16 cellular contexts compared by ENCODE assay signal in genomic region chr7:35755711-35756110, GRCh38.
"Had no signal": no experiment of that assay in that cellular context is flagged by ENCODE, and none has a peak within 500 bp of the region (broad histone marks: within the 10 kb centered on the region; RNA-seq: fewer than 3 reads in every experiment).

No MANE protein-coding gene starts in this region.

- DNase-seq: activated CD4-positive, alpha-beta T cell treated with anti-CD3 and anti-CD28 coated beads, Interleukin-2, amount 50 U/mL, for 48 hours; activated CD8-positive, alpha-beta memory T cell treated with anti-CD3 and anti-CD28 coated beads, Interleukin-2, amount 10 ng/mL, durations not matched to agents 7 days and 5 days; activated effector memory CD4-positive, alpha-beta T cell treated with anti-CD3 and anti-CD28 coated beads, Interleukin-2, amount 50 U/mL, for 16 hours; activated T-cell treated with anti-CD3 and anti-CD28 coated beads, Interleukin-2, amount 50 U/mL, for 4 hours; anterior cingulate cortex; cortex of kidney; effector memory CD4-positive, alpha-beta T cell; immature natural killer cell; stimulated activated CD4-positive, alpha-beta T cell treated with anti-CD3 and anti-CD28 coated beads, Interleukin-4, amount 100 ng/mL, for 4 hours; stomach; SW 1271; thyroid gland; uterus had no signal

- H3K36me3 ChIP-seq: breast epithelium, stomach, thyroid gland, uterus had no signal

- ATAC-seq: activated CD4-positive, CD25-positive, alpha-beta regulatory T cell treated with anti-CD3 and anti-CD28 coated beads, Interleukin-2, amount 50 U/mL, for 24 hours; activated CD8-positive, alpha-beta memory T cell treated with anti-CD3 and anti-CD28 coated beads, Interleukin-2, amount 10 ng/mL, durations not matched to agents 7 days and 5 days; activated naive CD4-positive, alpha-beta T cell treated with anti-CD3 and anti-CD28 coated beads, Interleukin-2, amount 50 U/mL, for 72 hours; activated T-cell treated with anti-CD3 and anti-CD28 coated beads, Interleukin-2, amount 50 U/mL, for 4 hours had no signal

- H3K9me3 ChIP-seq: breast epithelium, stomach, thyroid gland, uterus had no signal

- H3K4me1 ChIP-seq: breast epithelium, thyroid gland had no signal

- H3K27ac ChIP-seq: breast epithelium, stomach, thyroid gland had no signal

- H3K27me3 ChIP-seq: breast epithelium, stomach, thyroid gland, uterus had no signal

- H3K4me3 ChIP-seq: breast epithelium, stomach, thyroid gland, uterus had no signal
